ENCODE assay signal across 8 cellular contexts in the genomic region with DNA sequence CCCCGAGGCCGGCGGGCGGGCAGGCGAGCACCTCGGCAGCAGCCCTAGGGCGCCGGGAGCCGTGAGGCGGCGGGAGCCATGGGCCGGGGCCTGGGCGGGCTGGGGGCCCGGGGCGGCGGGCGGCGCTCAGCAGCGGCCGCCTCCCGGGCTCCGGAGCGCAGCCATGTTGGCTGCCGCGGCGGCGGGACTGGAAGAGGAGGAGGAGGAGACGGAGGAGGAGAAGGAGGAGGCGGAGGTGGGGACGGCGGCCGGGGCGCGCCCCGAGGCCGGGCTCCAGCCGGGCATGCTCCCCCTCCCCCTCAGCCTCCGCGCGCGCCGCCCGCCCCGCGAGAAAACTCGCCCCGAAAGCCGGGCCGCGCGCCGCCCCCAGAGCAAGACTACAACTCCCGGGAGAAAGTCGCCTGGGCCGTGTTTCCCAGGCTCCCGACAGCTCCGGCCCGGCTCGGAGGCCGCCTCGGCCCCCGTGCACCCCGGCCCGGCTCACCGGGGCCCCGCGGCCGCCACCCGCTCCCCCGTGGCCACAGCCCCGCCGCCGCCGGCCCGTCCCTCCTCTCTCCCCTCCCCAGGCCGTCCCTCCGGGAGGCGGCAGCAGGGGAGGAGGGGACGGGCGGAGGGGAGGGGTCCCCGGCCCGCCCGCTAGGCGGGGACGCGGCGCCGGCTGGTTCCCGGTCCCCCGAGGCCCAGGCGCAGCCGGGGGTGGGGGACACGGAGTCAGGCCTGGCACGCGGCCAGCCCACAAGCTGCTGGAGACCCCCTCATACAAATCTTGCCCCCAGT. TPM values are rescaled to one million over a fixed set of nuclear protein-coding genes. Genes with fewer than 3 reads are reported as not detected.
DNase-seq lines count a peak whose midpoint lies in the region; ATAC-seq and TF ChIP-seq lines count a peak whose summit lies in the region.

A gene with protein sequence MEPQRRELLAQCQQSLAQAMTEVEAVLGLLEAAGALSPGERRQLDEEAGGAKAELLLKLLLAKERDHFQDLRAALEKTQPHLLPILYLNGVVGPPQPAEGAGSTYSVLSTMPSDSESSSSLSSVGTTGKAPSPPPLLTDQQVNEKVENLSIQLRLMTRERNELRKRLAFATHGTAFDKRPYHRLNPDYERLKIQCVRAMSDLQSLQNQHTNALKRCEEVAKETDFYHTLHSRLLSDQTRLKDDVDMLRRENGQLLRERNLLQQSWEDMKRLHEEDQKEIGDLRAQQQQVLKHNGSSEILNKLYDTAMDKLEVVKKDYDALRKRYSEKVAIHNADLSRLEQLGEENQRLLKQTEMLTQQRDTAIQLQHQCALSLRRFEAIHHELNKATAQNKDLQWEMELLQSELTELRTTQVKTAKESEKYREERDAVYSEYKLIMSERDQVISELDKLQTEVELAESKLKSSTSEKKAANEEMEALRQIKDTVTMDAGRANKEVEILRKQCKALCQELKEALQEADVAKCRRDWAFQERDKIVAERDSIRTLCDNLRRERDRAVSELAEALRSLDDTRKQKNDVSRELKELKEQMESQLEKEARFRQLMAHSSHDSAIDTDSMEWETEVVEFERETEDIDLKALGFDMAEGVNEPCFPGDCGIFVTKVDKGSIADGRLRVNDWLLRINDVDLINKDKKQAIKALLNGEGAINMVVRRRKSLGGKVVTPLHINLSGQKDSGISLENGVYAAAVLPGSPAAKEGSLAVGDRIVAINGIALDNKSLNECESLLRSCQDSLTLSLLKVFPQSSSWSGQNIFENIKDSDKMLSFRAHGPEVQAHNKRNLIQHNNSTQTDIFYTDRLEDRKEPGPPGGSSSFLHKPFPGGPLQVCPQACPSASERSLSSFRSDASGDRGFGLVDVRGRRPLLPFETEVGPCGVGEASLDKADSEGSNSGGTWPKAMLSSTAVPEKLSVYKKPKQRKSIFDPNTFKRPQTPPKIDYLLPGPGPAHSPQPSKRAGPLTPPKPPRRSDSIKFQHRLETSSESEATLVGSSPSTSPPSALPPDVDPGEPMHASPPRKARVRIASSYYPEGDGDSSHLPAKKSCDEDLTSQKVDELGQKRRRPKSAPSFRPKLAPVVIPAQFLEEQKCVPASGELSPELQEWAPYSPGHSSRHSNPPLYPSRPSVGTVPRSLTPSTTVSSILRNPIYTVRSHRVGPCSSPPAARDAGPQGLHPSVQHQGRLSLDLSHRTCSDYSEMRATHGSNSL (N-terminal part only) (minus strand): TSS at position 190 of the 777 bp plus-strand sequence. CDS start 235 bp downstream, outside the sequence.

- H3K4me1 ChIP-seq in Loucy (ENCODE audit: insufficient read depth, low read length, poor library complexity, severe bottlenecking) (peaks cover 38% of the 10 kb centered on the region), neuron (ENCODE audit: insufficient read depth, low read length) (peaks cover 21% of the 10 kb centered on the region)

- no peaks in the 10 kb centered on the region for H3K9me3 Mint-ChIP-seq in activated naive CD4-positive, alpha-beta T cell treated with anti-CD3 and anti-CD28 coated beads, Interleukin-2, amount 50 U/mL, for 24 hours

- H3K27me3 Mint-ChIP-seq in activated naive CD4-positive, alpha-beta T cell treated with anti-CD3 and anti-CD28 coated beads, Interleukin-2, amount 50 U/mL, for 24 hours, result peaks cover 42% of the 10 kb centered on the region

- no peaks in the 10 kb centered on the region for H3K27me3 ChIP-seq in Loucy (ENCODE audit: insufficient read depth, low read length, poor library complexity, severe bottlenecking)
- no peaks in the 10 kb centered on the region for H3K27me3 ChIP-seq in neuron (ENCODE audit: insufficient read depth, low read length)

- peak within 1 kb of the TSS; percentile 92 for H3K4me2 ChIP-seq in Loucy (ENCODE audit: low read depth, low read length, poor library complexity, severe bottlenecking)

- no peaks in the 10 kb centered on the region for H3K9me2 ChIP-seq in Loucy (replicated peaks; ENCODE audit: low read depth, low read length)

- peaks cover 25% of the 10 kb centered on the region for H4K20me1 ChIP-seq in Loucy (ENCODE audit: insufficient read depth, low read length, poor library complexity, severe bottlenecking)

- H3K4me1 Mint-ChIP-seq in activated naive CD4-positive, alpha-beta T cell treated with anti-CD3 and anti-CD28 coated beads, Interleukin-2, amount 50 U/mL, for 24 hours, result peaks cover 6% of the 10 kb centered on the region

- no peaks in the 10 kb centered on the region for H3K36me3 Mint-ChIP-seq in activated naive CD4-positive, alpha-beta T cell treated with anti-CD3 and anti-CD28 coated beads, Interleukin-2, amount 50 U/mL, for 24 hours

- peak within 1 kb of the TSS; percentile 72 for H3K9ac ChIP-seq in Loucy (ENCODE audit: low read depth, low read length, poor library complexity, severe bottlenecking)

- H3K79me2 ChIP-seq in Loucy (ENCODE audit: insufficient read depth, low read length), result peaks cover 45% of the 10 kb centered on the region

- peak; percentile 52 for DNase-seq in GDM1 (lab: John Stamatoyannopoulos, UW)
- DNase-seq in glomerular endothelial cell (ENCODE audit: extremely low read depth, low read depth, low spot score), result no peak
- DNase-seq in NCI-H446 treated with DMSO at 0.1 percent for 48 hours (lab: John Stamatoyannopoulos, UW), result no peak

- peak within 1 kb of the TSS; percentile 84 for H3K4me3 Mint-ChIP-seq in activated naive CD4-positive, alpha-beta T cell treated with anti-CD3 and anti-CD28 coated beads, Interleukin-2, amount 50 U/mL, for 24 hours

- TF ChIP-seq CTCF in Loucy (conservative IDR thresholded peaks at IDR 0.05; ENCODE audit: low read length), result no peak

- H2AFZ ChIP-seq in Loucy (ENCODE audit: low read length) (peak within 1 kb of the TSS; percentile 78; the same call in 1 of the 2 replicates), neuron (ENCODE audit: low read depth, low read length) (peak within 1 kb of the TSS; percentile 69)

- H3K27ac Mint-ChIP-seq in activated naive CD4-positive, alpha-beta T cell treated with anti-CD3 and anti-CD28 coated beads, Interleukin-2, amount 50 U/mL, for 24 hours, result peak within 1 kb of the TSS; percentile 36

- peak; percentile 40 for ATAC-seq in GM21576 (IDR thresholded peaks at IDR 0.05; ENCODE audit: unreplicated experiment)
- ATAC-seq in GM18519 (IDR thresholded peaks at IDR 0.05; ENCODE audit: low FRiP score, unreplicated experiment), result no peak

- no peaks in the 10 kb centered on the region for H3K9me3 ChIP-seq in Loucy (ENCODE audit: insufficient read depth, low read depth, low read length)
- no peaks in the 10 kb centered on the region for H3K9me3 ChIP-seq in neuron (ENCODE audit: low read length)

- no peaks in the 10 kb centered on the region for H3K36me3 ChIP-seq in Loucy (ENCODE audit: insufficient read depth, low read length)
- H3K36me3 ChIP-seq in neuron (ENCODE audit: insufficient read depth, low read length), result peaks cover 5% of the 10 kb centered on the region

- peaks cover 3% of the 10 kb centered on the region; the same call in 1 of the 2 replicates for H3F3A ChIP-seq in Loucy (ENCODE audit: low read depth)

- H3K4me3 ChIP-seq in Loucy (ENCODE audit: low read length, poor library complexity, severe bottlenecking), result peak within 1 kb of the TSS; percentile 83
- H3K4me3 ChIP-seq in neuron (ENCODE audit: low read length), result peak within 1 kb of the TSS; percentile 96

RNA-seq across cellular contexts. Expression of the gene that starts here (rescaled TPM):
- 11.3 and 13.1 TPM in 2 replicates for total RNA-seq in glomerular endothelial cell
